16 cellular contexts compared by ENCODE assay signal in the genomic region with DNA sequence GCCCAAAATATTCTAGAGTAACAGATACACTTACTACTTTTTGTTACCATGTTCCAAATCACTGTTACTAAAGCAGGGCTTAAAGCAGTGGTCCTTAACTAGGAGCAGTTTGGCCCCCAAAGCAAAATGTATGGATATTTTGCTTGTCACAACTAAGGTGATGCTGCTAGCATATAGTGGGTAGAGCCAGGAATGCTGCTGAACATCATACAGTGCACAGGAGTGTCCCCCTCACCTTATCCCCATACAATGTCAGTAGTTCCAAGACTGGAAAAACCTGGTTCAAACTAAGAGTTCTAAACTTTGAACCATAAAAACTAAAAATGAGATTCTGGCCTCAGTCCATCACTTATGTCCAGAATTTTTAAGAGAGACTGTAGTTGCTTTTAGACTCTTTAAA. TPM values are rescaled to one million over a fixed set of nuclear protein-coding genes. Genes with fewer than 3 reads are reported as not detected.
DNase-seq lines count a peak whose midpoint lies in the region; TF ChIP-seq lines count a peak whose summit lies in the region.
"Had no signal": no experiment of that assay in that cellular context is flagged by ENCODE, and none has a peak within 500 bp of the region (broad histone marks: within the 10 kb centered on the region; RNA-seq: fewer than 3 reads in every experiment).

No MANE protein-coding gene starts in this region.

- H3K27ac Mint-ChIP-seq in activated naive CD4-positive, alpha-beta T cell treated with anti-CD3 and anti-CD28 coated beads, Interleukin-2, amount 50 U/mL, for 24 hours: peak overlapping the region; percentile 14
- no peak overlapping the region for H3K27ac Mint-ChIP-seq in activated naive CD4-positive, alpha-beta T cell treated with anti-CD3 and anti-CD28 coated beads, Interleukin-2, amount 10 ng/mL, durations not matched to agents 7 days and 5 days
- H3K27ac Mint-ChIP-seq in Calu3 (ENCODE audit: unreplicated experiment): peak overlapping the region; percentile 31
- peak overlapping the region; percentile 4 for H3K27ac Mint-ChIP-seq in activated naive CD8-positive, alpha-beta T cell treated with anti-CD3 and anti-CD28 coated beads for 36 hours
- H3K27ac Mint-ChIP-seq in type B pancreatic cell: peak overlapping the region; percentile 81

- H3K9me3 Mint-ChIP-seq in activated naive CD4-positive, alpha-beta T cell treated with anti-CD3 and anti-CD28 coated beads, Interleukin-2, amount 50 U/mL, for 24 hours: no peaks in the 10 kb centered on the region
- H3K9me3 Mint-ChIP-seq in activated naive CD4-positive, alpha-beta T cell treated with anti-CD3 and anti-CD28 coated beads, Interleukin-2, amount 10 ng/mL, durations not matched to agents 7 days and 5 days: no peaks in the 10 kb centered on the region
- no peaks in the 10 kb centered on the region for H3K9me3 Mint-ChIP-seq in Calu3 (ENCODE audit: low read depth, unreplicated experiment)
- H3K9me3 Mint-ChIP-seq in activated naive CD8-positive, alpha-beta T cell treated with anti-CD3 and anti-CD28 coated beads for 36 hours: no peaks in the 10 kb centered on the region
- H3K9me3 Mint-ChIP-seq in type B pancreatic cell: no peaks in the 10 kb centered on the region
- H3K9me3 Mint-ChIP-seq: CD8-positive, alpha-beta memory T cell had no signal

- CTCF ChIA-PET in activated naive CD4-positive, alpha-beta T cell treated with anti-CD3 and anti-CD28 coated beads, Interleukin-2, amount 10 ng/mL, durations not matched to agents 7 days and 5 days (lab: Charles Lee): no interaction called here
- CTCF ChIA-PET in Calu3 (lab: Charles Lee): no interaction called here

- H3K36me3 Mint-ChIP-seq in activated naive CD4-positive, alpha-beta T cell treated with anti-CD3 and anti-CD28 coated beads, Interleukin-2, amount 50 U/mL, for 24 hours: peaks cover 15% of the 10 kb centered on the region
- peaks cover 53% of the 10 kb centered on the region for H3K36me3 Mint-ChIP-seq in activated naive CD4-positive, alpha-beta T cell treated with anti-CD3 and anti-CD28 coated beads, Interleukin-2, amount 10 ng/mL, durations not matched to agents 7 days and 5 days
- H3K36me3 Mint-ChIP-seq in Calu3 (ENCODE audit: insufficient read depth, unreplicated experiment) (peaks cover 35% of the 10 kb centered on the region), type B pancreatic cell (peaks cover 34% of the 10 kb centered on the region)
- H3K36me3 Mint-ChIP-seq in activated naive CD8-positive, alpha-beta T cell treated with anti-CD3 and anti-CD28 coated beads for 36 hours: peaks cover 31% of the 10 kb centered on the region

- peaks cover 2% of the 10 kb centered on the region for H3K4me1 Mint-ChIP-seq in activated naive CD4-positive, alpha-beta T cell treated with anti-CD3 and anti-CD28 coated beads, Interleukin-2, amount 50 U/mL, for 24 hours
- no peaks in the 10 kb centered on the region for H3K4me1 Mint-ChIP-seq in activated naive CD4-positive, alpha-beta T cell treated with anti-CD3 and anti-CD28 coated beads, Interleukin-2, amount 10 ng/mL, durations not matched to agents 7 days and 5 days
- H3K4me1 Mint-ChIP-seq in Calu3 (ENCODE audit: low read depth, unreplicated experiment) (no peaks in the 10 kb centered on the region), type B pancreatic cell (ENCODE audit: unreplicated experiment) (no peaks in the 10 kb centered on the region)
- peaks cover 2% of the 10 kb centered on the region for H3K4me1 Mint-ChIP-seq in activated naive CD8-positive, alpha-beta T cell treated with anti-CD3 and anti-CD28 coated beads for 36 hours

- H3K4me3 Mint-ChIP-seq in activated naive CD4-positive, alpha-beta T cell treated with anti-CD3 and anti-CD28 coated beads, Interleukin-2, amount 50 U/mL, for 24 hours: no peak overlapping the region
- no peak overlapping the region for H3K4me3 Mint-ChIP-seq in activated naive CD4-positive, alpha-beta T cell treated with anti-CD3 and anti-CD28 coated beads, Interleukin-2, amount 10 ng/mL, durations not matched to agents 7 days and 5 days
- no peak overlapping the region for H3K4me3 Mint-ChIP-seq in Calu3 (ENCODE audit: low read depth, unreplicated experiment)
- no peak overlapping the region for H3K4me3 Mint-ChIP-seq in activated naive CD8-positive, alpha-beta T cell treated with anti-CD3 and anti-CD28 coated beads for 36 hours
- no peak overlapping the region for H3K4me3 Mint-ChIP-seq in type B pancreatic cell
- H3K4me3 Mint-ChIP-seq: CD8-positive, alpha-beta memory T cell had no signal

- DNase-seq in activated naive CD4-positive, alpha-beta T cell treated with anti-CD3 and anti-CD28 coated beads, Interleukin-2, amount 10 ng/mL, durations not matched to agents 7 days and 5 days: no peak
- DNase-seq in Calu3 (no peak), type B pancreatic cell (ENCODE audit: extremely low spot score, unreplicated experiment) (no peak), COLO668 (lab: John Stamatoyannopoulos, UW; ENCODE audit: unreplicated experiment) (no peak), NAMALWA (ENCODE audit: low spot score) (no peak)
- no peak for DNase-seq in activated naive CD8-positive, alpha-beta T cell treated with anti-CD3 and anti-CD28 coated beads for 36 hours
- DNase-seq: BE2C; CD8-positive, alpha-beta memory T cell; MM.1S; NCI-H1417; NCI-H1930; NCI-H2171; NCI-H774; Peyer's patch; SHP77 treated with DMSO at 0.1 percent for 48 hours had no signal

- BruUV-seq in Calu3 (replicated peaks; lab: Mats Ljungman, UMichigan): no TSS peak

- intact Hi-C loops in Calu3 (cut with micrococcal nuclease; ENCODE audit: unreplicated experiment): no loop called here

- H3K27me3 Mint-ChIP-seq in activated naive CD4-positive, alpha-beta T cell treated with anti-CD3 and anti-CD28 coated beads, Interleukin-2, amount 50 U/mL, for 24 hours: no peaks in the 10 kb centered on the region
- H3K27me3 Mint-ChIP-seq in activated naive CD4-positive, alpha-beta T cell treated with anti-CD3 and anti-CD28 coated beads, Interleukin-2, amount 10 ng/mL, durations not matched to agents 7 days and 5 days: no peaks in the 10 kb centered on the region
- H3K27me3 Mint-ChIP-seq in Calu3 (ENCODE audit: unreplicated experiment) (no peaks in the 10 kb centered on the region), type B pancreatic cell (no peaks in the 10 kb centered on the region)
- H3K27me3 Mint-ChIP-seq in activated naive CD8-positive, alpha-beta T cell treated with anti-CD3 and anti-CD28 coated beads for 36 hours: no peaks in the 10 kb centered on the region
- H3K27me3 Mint-ChIP-seq: CD8-positive, alpha-beta memory T cell had no signal

- TF ChIP-seq CTCF in Calu3 (IDR thresholded peaks at IDR 0.05; ENCODE audit: unreplicated experiment): no peak
- TF ChIP-seq CTCF in type B pancreatic cell (conservative IDR thresholded peaks at IDR 0.05): no peak

RNA-seq across cellular contexts. Expression of gene DIMT1, which starts 28.1 kb away (rescaled TPM):
- total RNA-seq in Calu3 (2022) (34.4 and 41.1 TPM in 2 replicates), type B pancreatic cell (ENCODE audit: low replicate concordance) (22.1 and 23.2 TPM in 2 replicates)
- 10 to 100 TPM; 59.6 to 62.5 TPM for total RNA-seq in activated naive CD8-positive, alpha-beta T cell treated with anti-CD3 and anti-CD28 coated beads for 36 hours

RNA-seq across cellular contexts. Expression of gene IPO11, which starts 36.9 kb away (rescaled TPM):
- 43.4 and 47.3 TPM in 2 replicates for total RNA-seq in Calu3 (2022)
- 10 to 100 TPM; 73.4 to 77.1 TPM for total RNA-seq in activated naive CD8-positive, alpha-beta T cell treated with anti-CD3 and anti-CD28 coated beads for 36 hours
- 32.4 and 41.0 TPM in 2 replicates for total RNA-seq in type B pancreatic cell (ENCODE audit: low replicate concordance)
